In genomic region chr15:86615411-86615810, GRCh38 we compare ENCODE assay signal across 13 cellular contexts.
"Had no signal": no experiment of that assay in that cellular context is flagged by ENCODE, and none has a peak within 500 bp of the region (broad histone marks: within the 10 kb centered on the region; RNA-seq: fewer than 3 reads in every experiment).

No MANE protein-coding gene starts in this region.

- H3K27me3 ChIP-seq: gastroesophageal sphincter, neutrophil, right atrium auricular region, tibial artery, uterus had no signal

- H3K4me3 ChIP-seq: gastroesophageal sphincter, right atrium auricular region, skin epidermis, tibial artery, uterus had no signal

- H3K27me3 Mint-ChIP-seq: activated CD4-positive, alpha-beta memory T cell treated with anti-CD3 and anti-CD28 coated beads for 36 hours; brain; dendritic cell treated with granulocyte-macrophage colony-stimulating factor and Interleukin-4, amounts not matched to agents 40 ng/mL and 50 ng/mL, for 4 days had no signal

- H3K4me1 ChIP-seq: right atrium auricular region, tibial artery, uterus had no signal

- DNase-seq: activated CD4-positive, alpha-beta memory T cell treated with anti-CD3 and anti-CD28 coated beads for 36 hours; amygdala; cerebellar nuclear complex; left ventricle myocardium superior; tibial artery; uterus had no signal

- H3K9me3 Mint-ChIP-seq: activated CD4-positive, alpha-beta memory T cell treated with anti-CD3 and anti-CD28 coated beads for 36 hours; dendritic cell treated with granulocyte-macrophage colony-stimulating factor and Interleukin-4, amounts not matched to agents 40 ng/mL and 50 ng/mL, for 4 days had no signal

- ATAC-seq: gastroesophageal sphincter, left ventricle myocardium superior, SK-N-SH treated with all-trans-retinoic acid at 6 μM for 48 hours had no signal

- H3K36me3 Mint-ChIP-seq: activated CD4-positive, alpha-beta memory T cell treated with anti-CD3 and anti-CD28 coated beads for 36 hours; brain had no signal

- H3K4me3 Mint-ChIP-seq: activated CD4-positive, alpha-beta memory T cell treated with anti-CD3 and anti-CD28 coated beads for 36 hours; brain; dendritic cell treated with granulocyte-macrophage colony-stimulating factor and Interleukin-4, amounts not matched to agents 40 ng/mL and 50 ng/mL, for 4 days had no signal

- H3K36me3 ChIP-seq: gastroesophageal sphincter, neutrophil, right atrium auricular region, tibial artery, uterus had no signal

- H3K27ac ChIP-seq: gastroesophageal sphincter, neutrophil, right atrium auricular region, skin epidermis, tibial artery, uterus had no signal

- H3K9me3 ChIP-seq: gastroesophageal sphincter, neutrophil, right atrium auricular region, tibial artery, uterus had no signal

- H3K27ac Mint-ChIP-seq: activated CD4-positive, alpha-beta memory T cell treated with anti-CD3 and anti-CD28 coated beads for 36 hours; dendritic cell treated with granulocyte-macrophage colony-stimulating factor and Interleukin-4, amounts not matched to agents 40 ng/mL and 50 ng/mL, for 4 days had no signal
